Comparison of ENCODE assay signal across 32 cellular contexts in the genomic region with DNA sequence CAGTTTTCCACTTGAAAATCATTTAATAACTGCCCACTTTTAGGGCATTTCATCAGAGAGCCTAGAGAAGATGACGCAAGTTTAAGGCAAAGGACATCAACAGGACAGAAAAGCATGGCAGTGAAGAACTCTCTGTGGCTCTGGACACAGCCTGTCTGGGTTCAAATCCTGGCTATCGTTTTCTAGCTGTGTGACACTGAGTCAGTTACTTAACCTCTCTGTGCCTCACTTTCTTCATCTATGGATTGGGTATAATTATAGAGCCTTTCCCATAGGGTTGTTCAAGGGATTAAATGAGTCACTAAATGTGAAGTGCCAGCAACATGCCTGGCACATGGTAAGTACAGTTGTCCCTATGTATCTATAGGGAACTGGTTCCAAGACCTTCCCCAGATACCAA. TPM values are rescaled to one million over a fixed set of nuclear protein-coding genes. Genes with fewer than 3 reads are reported as not detected.
"Had no signal": no experiment of that assay in that cellular context is flagged by ENCODE, and none has a peak within 500 bp of the region (broad histone marks: within the 10 kb centered on the region; RNA-seq: fewer than 3 reads in every experiment).

No MANE protein-coding gene starts in this region.

- H3K9me3 ChIP-seq: ascending aorta, breast epithelium, colonic mucosa, esophagus muscularis mucosa, gastrocnemius medialis, heart left ventricle had no signal

- H3K36me3 Mint-ChIP-seq: activated CD4-positive, alpha-beta memory T cell treated with anti-CD3 and anti-CD28 coated beads for 36 hours; activated CD8-positive, alpha-beta memory T cell treated with anti-CD3 and anti-CD28 coated beads, Interleukin-2, amount 10 ng/mL, durations not matched to agents 7 days and 5 days; activated naive CD4-positive, alpha-beta T cell treated with anti-CD3 and anti-CD28 coated beads, Interleukin-2, amount 10 ng/mL, durations not matched to agents 7 days and 5 days; activated naive CD8-positive, alpha-beta T cell treated with anti-CD3 and anti-CD28 coated beads, Interleukin-2, amount 10 ng/mL, durations not matched to agents 7 days and 5 days had no signal

- H3K9me3 Mint-ChIP-seq: activated CD4-positive, alpha-beta memory T cell treated with anti-CD3 and anti-CD28 coated beads for 36 hours; activated CD4-positive, alpha-beta T cell treated with anti-CD3 and anti-CD28 coated beads, Interleukin-2, amount 10 ng/mL, durations not matched to agents 24 days and 14 days; activated naive CD8-positive, alpha-beta T cell treated with anti-CD3 and anti-CD28 coated beads, Interleukin-2, amount 10 ng/mL, durations not matched to agents 7 days and 5 days; activated T-cell treated with anti-CD3 and anti-CD28 coated beads, Interleukin-2, amount 50 U/mL, for 24 hours; activated T-cell treated with anti-CD3 and anti-CD28 coated beads, Interleukin-2, amount 50 U/mL, for 72 hours; T-helper 2 cell treated with Interferon-gamma antibody and Interleukin-4, amounts not matched to agents 5 μg/mL and 100 μg/mL, for 36 hours had no signal

- DNase-seq: activated CD4-positive, alpha-beta memory T cell treated with anti-CD3 and anti-CD28 coated beads for 36 hours; activated CD4-positive, alpha-beta T cell treated with anti-CD3 and anti-CD28 coated beads for 36 hours; activated CD4-positive, alpha-beta T cell treated with anti-CD3 and anti-CD28 coated beads, Interleukin-2, amount 10 ng/mL, durations not matched to agents 24 days and 14 days; activated CD4-positive, CD25-positive, alpha-beta regulatory T cell; activated CD4-positive, CD25-positive, alpha-beta regulatory T cell treated with anti-CD3 and anti-CD28 coated beads, Interleukin-2, amount 50 U/mL, for 72 hours; activated CD8-positive, alpha-beta memory T cell treated with anti-CD3 and anti-CD28 coated beads, Interleukin-2, amount 10 ng/mL, durations not matched to agents 7 days and 5 days; activated CD8-positive, alpha-beta memory T cell treated with anti-CD3 and anti-CD28 coated beads, Interleukin-2, amount 50 U/mL, for 4 hours; activated CD8-positive, alpha-beta T cell treated with anti-CD3 and anti-CD28 coated beads, Interleukin-2, amount 10 ng/mL, durations not matched to agents 7 days and 5 days; activated gamma-delta T cell; activated naive CD4-positive, alpha-beta T cell; activated naive CD4-positive, alpha-beta T cell treated with anti-CD3 and anti-CD28 coated beads, Interleukin-2, amount 10 ng/mL, durations not matched to agents 7 days and 5 days; activated naive CD8-positive, alpha-beta T cell treated with anti-CD3 and anti-CD28 coated beads, Interleukin-2, amount 10 ng/mL, durations not matched to agents 7 days and 5 days; activated T-cell treated with anti-CD3 and anti-CD28 coated beads, Interleukin-2, amount 50 U/mL, for 24 hours; activated T-cell treated with anti-CD3 and anti-CD28 coated beads, Interleukin-2, amount 50 U/mL, for 72 hours; central memory CD4-positive, alpha-beta T cell; cerebellar nuclear complex; colonic mucosa; effector CD8-positive, alpha-beta T cell; erythroblast; foreskin keratinocyte; gastrocnemius medialis; glutamatergic neuron; heart left ventricle; T-helper 1 cell; T-helper 17 cell; T1000 had no signal

- H3K36me3 ChIP-seq: ascending aorta, breast epithelium, cardiac muscle cell, colonic mucosa, esophagus muscularis mucosa, gastrocnemius medialis, heart left ventricle had no signal

- H3K4me1 ChIP-seq: ascending aorta, breast epithelium, colonic mucosa, gastrocnemius medialis had no signal

- H3K27me3 ChIP-seq: ascending aorta, breast epithelium, cardiac muscle cell, colonic mucosa, foreskin keratinocyte had no signal

- ATAC-seq: activated CD4-positive, alpha-beta T cell treated with anti-CD3 and anti-CD28 coated beads for 36 hours; activated CD8-positive, alpha-beta memory T cell treated with anti-CD3 and anti-CD28 coated beads, Interleukin-2, amount 10 ng/mL, durations not matched to agents 7 days and 5 days; activated CD8-positive, alpha-beta T cell treated with anti-CD3 and anti-CD28 coated beads, Interleukin-2, amount 10 ng/mL, durations not matched to agents 7 days and 5 days; activated naive CD4-positive, alpha-beta T cell treated with anti-CD3 and anti-CD28 coated beads, Interleukin-2, amount 50 U/mL, for 72 hours; activated T-cell treated with anti-CD3 and anti-CD28 coated beads, Interleukin-2, amount 50 U/mL, for 72 hours; foreskin keratinocyte; gastrocnemius medialis; heart left ventricle; T-helper 17 cell had no signal

- H3K4me3 Mint-ChIP-seq: activated CD4-positive, alpha-beta memory T cell treated with anti-CD3 and anti-CD28 coated beads for 36 hours; activated CD4-positive, alpha-beta T cell treated with anti-CD3 and anti-CD28 coated beads for 36 hours; activated CD4-positive, alpha-beta T cell treated with anti-CD3 and anti-CD28 coated beads, Interleukin-2, amount 10 ng/mL, durations not matched to agents 24 days and 14 days; activated CD8-positive, alpha-beta memory T cell treated with anti-CD3 and anti-CD28 coated beads, Interleukin-2, amount 10 ng/mL, durations not matched to agents 7 days and 5 days; activated CD8-positive, alpha-beta T cell treated with anti-CD3 and anti-CD28 coated beads, Interleukin-2, amount 10 ng/mL, durations not matched to agents 7 days and 5 days; activated naive CD4-positive, alpha-beta T cell treated with anti-CD3 and anti-CD28 coated beads, Interleukin-2, amount 10 ng/mL, durations not matched to agents 7 days and 5 days; activated naive CD8-positive, alpha-beta T cell treated with anti-CD3 and anti-CD28 coated beads, Interleukin-2, amount 10 ng/mL, durations not matched to agents 7 days and 5 days; activated T-cell treated with anti-CD3 and anti-CD28 coated beads, Interleukin-2, amount 50 U/mL, for 24 hours; activated T-cell treated with anti-CD3 and anti-CD28 coated beads, Interleukin-2, amount 50 U/mL, for 72 hours; T-helper 17 cell; T-helper 2 cell treated with Interferon-gamma antibody and Interleukin-4, amounts not matched to agents 5 μg/mL and 100 μg/mL, for 36 hours had no signal

- H3K4me1 Mint-ChIP-seq: activated CD4-positive, alpha-beta T cell treated with anti-CD3 and anti-CD28 coated beads, Interleukin-2, amount 10 ng/mL, durations not matched to agents 24 days and 14 days; activated naive CD4-positive, alpha-beta T cell treated with anti-CD3 and anti-CD28 coated beads, Interleukin-2, amount 10 ng/mL, durations not matched to agents 7 days and 5 days had no signal

- H3K4me3 ChIP-seq: ascending aorta, breast epithelium, cardiac muscle cell, colonic mucosa, esophagus muscularis mucosa, gastrocnemius medialis, heart left ventricle had no signal

- H3K27ac ChIP-seq: ascending aorta, breast epithelium, cardiac muscle cell, colonic mucosa, esophagus muscularis mucosa, foreskin keratinocyte, gastrocnemius medialis, heart left ventricle had no signal

- H3K27ac Mint-ChIP-seq: activated CD4-positive, alpha-beta memory T cell treated with anti-CD3 and anti-CD28 coated beads for 36 hours; activated CD4-positive, alpha-beta T cell treated with anti-CD3 and anti-CD28 coated beads for 36 hours; activated CD4-positive, alpha-beta T cell treated with anti-CD3 and anti-CD28 coated beads, Interleukin-2, amount 10 ng/mL, durations not matched to agents 24 days and 14 days; activated CD8-positive, alpha-beta memory T cell treated with anti-CD3 and anti-CD28 coated beads, Interleukin-2, amount 10 ng/mL, durations not matched to agents 7 days and 5 days; activated CD8-positive, alpha-beta T cell treated with anti-CD3 and anti-CD28 coated beads, Interleukin-2, amount 10 ng/mL, durations not matched to agents 7 days and 5 days; activated naive CD4-positive, alpha-beta T cell treated with anti-CD3 and anti-CD28 coated beads, Interleukin-2, amount 10 ng/mL, durations not matched to agents 7 days and 5 days; activated naive CD4-positive, alpha-beta T cell treated with anti-CD3 and anti-CD28 coated beads, Interleukin-2, amount 50 U/mL, for 72 hours; activated naive CD8-positive, alpha-beta T cell treated with anti-CD3 and anti-CD28 coated beads, Interleukin-2, amount 10 ng/mL, durations not matched to agents 7 days and 5 days; activated T-cell treated with anti-CD3 and anti-CD28 coated beads, Interleukin-2, amount 50 U/mL, for 24 hours; activated T-cell treated with anti-CD3 and anti-CD28 coated beads, Interleukin-2, amount 50 U/mL, for 72 hours; T-helper 17 cell; T-helper 2 cell treated with Interferon-gamma antibody and Interleukin-4, amounts not matched to agents 5 μg/mL and 100 μg/mL, for 36 hours had no signal

RNA-seq across cellular contexts. Expression of gene MYO10, which starts 6.7 kb away (rescaled TPM):
- total RNA-seq: activated CD8-positive, alpha-beta memory T cell treated with anti-CD3 and anti-CD28 coated beads, Interleukin-2, amount 10 ng/mL, durations not matched to agents 7 days and 5 days; activated CD8-positive, alpha-beta T cell treated with anti-CD3 and anti-CD28 coated beads, Interleukin-2, amount 10 ng/mL, durations not matched to agents 7 days and 5 days; activated naive CD8-positive, alpha-beta T cell treated with anti-CD3 and anti-CD28 coated beads, Interleukin-2, amount 10 ng/mL, durations not matched to agents 7 days and 5 days had no signal
